8 cellular contexts compared by ENCODE assay signal in genomic region chr13:51585696-51586095, GRCh38.
DNase-seq lines count a peak whose midpoint lies in the region; ATAC-seq and TF ChIP-seq lines count a peak whose summit lies in the region.

No MANE protein-coding gene starts in this region.

- H3K9ac ChIP-seq in Loucy (ENCODE audit: low read depth, low read length, poor library complexity, severe bottlenecking) (peak overlapping the region; percentile 88), mucosa of stomach (ENCODE audit: low read length) (no peak overlapping the region)

- no peak overlapping the region for H2AFZ ChIP-seq in Loucy (ENCODE audit: low read length)

- H3F3A ChIP-seq in Loucy (ENCODE audit: low read depth), result no peaks in the 10 kb centered on the region

- H3K4me3 ChIP-seq in Loucy (ENCODE audit: low read length, poor library complexity, severe bottlenecking) (peak overlapping the region; percentile 92), mucosa of stomach (ENCODE audit: low read length) (peak overlapping the region; percentile 56)

- peaks cover 60% of the 10 kb centered on the region for H3K4me1 ChIP-seq in Loucy (ENCODE audit: insufficient read depth, low read length, poor library complexity, severe bottlenecking)
- no peaks in the 10 kb centered on the region for H3K4me1 ChIP-seq in mucosa of stomach (ENCODE audit: control insufficient read depth, insufficient read depth, low read length)

- no peaks in the 10 kb centered on the region for H3K9me2 ChIP-seq in Loucy (replicated peaks; ENCODE audit: low read depth, low read length)

- H3K27me3 ChIP-seq in Loucy (ENCODE audit: insufficient read depth, low read length, poor library complexity, severe bottlenecking) (peaks cover 14% of the 10 kb centered on the region), mucosa of stomach (ENCODE audit: control insufficient read depth, insufficient read depth, low read length) (no peaks in the 10 kb centered on the region)

- H3K9me3 ChIP-seq in Loucy (ENCODE audit: insufficient read depth, low read depth, low read length), result no peaks in the 10 kb centered on the region
- no peaks in the 10 kb centered on the region for H3K9me3 ChIP-seq in mucosa of stomach (ENCODE audit: control insufficient read depth, low read length)

- no peaks in the 10 kb centered on the region for H3K36me3 ChIP-seq in Loucy (ENCODE audit: insufficient read depth, low read length)
- H3K36me3 ChIP-seq in mucosa of stomach (ENCODE audit: control insufficient read depth, insufficient read depth, low read length), result no peaks in the 10 kb centered on the region

- peaks cover 29% of the 10 kb centered on the region for H4K20me1 ChIP-seq in Loucy (ENCODE audit: insufficient read depth, low read length, poor library complexity, severe bottlenecking)

- peaks cover 60% of the 10 kb centered on the region for H3K79me2 ChIP-seq in Loucy (ENCODE audit: insufficient read depth, low read length)

- H3K27ac ChIP-seq in caudate nucleus (ENCODE audit: low read depth, low read length), result peak overlapping the region; percentile 91

- DNase-seq in EL (peak; percentile 74), caudate nucleus (lab: John Stamatoyannopoulos, UW) (no peak), GOT3 (lab: John Stamatoyannopoulos, UW) (no peak), C1 segment of cervical spinal cord (lab: John Stamatoyannopoulos, UW) (no peak)

- no peak for TF ChIP-seq CTCF in Loucy (conservative IDR thresholded peaks at IDR 0.05; ENCODE audit: low read length)

- peak overlapping the region; percentile 80 for H3K4me2 ChIP-seq in Loucy (ENCODE audit: low read depth, low read length, poor library complexity, severe bottlenecking)

- ATAC-seq in GM19455 (IDR thresholded peaks at IDR 0.05; ENCODE audit: unreplicated experiment) (no peak), HG02623 (IDR thresholded peaks at IDR 0.05; ENCODE audit: unreplicated experiment) (no peak)
